ENCODE assay signal across 1 cellular context in genomic region chr14:52380294-52380693, GRCh38.
A peak's percentile ranks its signal among the peaks of the same experiment; 100 is the strongest.
TF ChIP-seq lines count a peak whose summit lies in the region.

No MANE protein-coding gene starts in this region.

TF ChIP-seq in GM12878, 131 proteins besides CTCF, POLR2A, EP300 and RAD21 (continued from another document and continues in another):
- TF ChIP-seq, protein P1, sequence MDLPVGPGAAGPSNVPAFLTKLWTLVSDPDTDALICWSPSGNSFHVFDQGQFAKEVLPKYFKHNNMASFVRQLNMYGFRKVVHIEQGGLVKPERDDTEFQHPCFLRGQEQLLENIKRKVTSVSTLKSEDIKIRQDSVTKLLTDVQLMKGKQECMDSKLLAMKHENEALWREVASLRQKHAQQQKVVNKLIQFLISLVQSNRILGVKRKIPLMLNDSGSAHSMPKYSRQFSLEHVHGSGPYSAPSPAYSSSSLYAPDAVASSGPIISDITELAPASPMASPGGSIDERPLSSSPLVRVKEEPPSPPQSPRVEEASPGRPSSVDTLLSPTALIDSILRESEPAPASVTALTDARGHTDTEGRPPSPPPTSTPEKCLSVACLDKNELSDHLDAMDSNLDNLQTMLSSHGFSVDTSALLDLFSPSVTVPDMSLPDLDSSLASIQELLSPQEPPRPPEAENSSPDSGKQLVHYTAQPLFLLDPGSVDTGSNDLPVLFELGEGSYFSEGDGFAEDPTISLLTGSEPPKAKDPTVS (IDR thresholded peaks at IDR 0.05; ENCODE audit: low read depth, low read length) = no peak
- TF ChIP-seq, protein P2, sequence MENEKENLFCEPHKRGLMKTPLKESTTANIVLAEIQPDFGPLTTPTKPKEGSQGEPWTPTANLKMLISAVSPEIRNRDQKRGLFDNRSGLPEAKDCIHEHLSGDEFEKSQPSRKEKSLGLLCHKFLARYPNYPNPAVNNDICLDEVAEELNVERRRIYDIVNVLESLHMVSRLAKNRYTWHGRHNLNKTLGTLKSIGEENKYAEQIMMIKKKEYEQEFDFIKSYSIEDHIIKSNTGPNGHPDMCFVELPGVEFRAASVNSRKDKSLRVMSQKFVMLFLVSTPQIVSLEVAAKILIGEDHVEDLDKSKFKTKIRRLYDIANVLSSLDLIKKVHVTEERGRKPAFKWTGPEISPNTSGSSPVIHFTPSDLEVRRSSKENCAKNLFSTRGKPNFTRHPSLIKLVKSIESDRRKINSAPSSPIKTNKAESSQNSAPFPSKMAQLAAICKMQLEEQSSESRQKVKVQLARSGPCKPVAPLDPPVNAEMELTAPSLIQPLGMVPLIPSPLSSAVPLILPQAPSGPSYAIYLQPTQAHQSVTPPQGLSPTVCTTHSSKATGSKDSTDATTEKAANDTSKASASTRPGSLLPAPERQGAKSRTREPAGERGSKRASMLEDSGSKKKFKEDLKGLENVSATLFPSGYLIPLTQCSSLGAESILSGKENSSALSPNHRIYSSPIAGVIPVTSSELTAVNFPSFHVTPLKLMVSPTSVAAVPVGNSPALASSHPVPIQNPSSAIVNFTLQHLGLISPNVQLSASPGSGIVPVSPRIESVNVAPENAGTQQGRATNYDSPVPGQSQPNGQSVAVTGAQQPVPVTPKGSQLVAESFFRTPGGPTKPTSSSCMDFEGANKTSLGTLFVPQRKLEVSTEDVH (IDR thresholded peaks at IDR 0.05; ENCODE audit: low read depth, partially characterized antibody) = no peak
- TF ChIP-seq JUNB (IDR thresholded peaks at IDR 0.05) (peak; percentile 55), NBN (IDR thresholded peaks at IDR 0.05) (no peak), LARP7 (IDR thresholded peaks at IDR 0.05) (no peak), REST (IDR thresholded peaks at IDR 0.05; ENCODE audit: low read depth, low read length) (no peak), KDM1A (IDR thresholded peaks at IDR 0.05; ENCODE audit: borderline replicate concordance) (no peak), MTA2 (IDR thresholded peaks at IDR 0.05; ENCODE audit: low read depth) (0 out of 2 replicates have a peak, but pooled peaks have one; percentile 29), PAX5 (IDR thresholded peaks at IDR 0.05; ENCODE audit: borderline replicate concordance, low read depth, low read length) (0 out of 2 replicates have a peak, but pooled peaks have one; percentile 43), TCF3 (IDR thresholded peaks at IDR 0.05; ENCODE audit: borderline replicate concordance, insufficient read depth, low read depth, low read length) (no peak), HDAC6 (IDR thresholded peaks at IDR 0.05; ENCODE audit: unreplicated experiment) (no peak), POU2F2 (IDR thresholded peaks at IDR 0.05; ENCODE audit: borderline replicate concordance, low read depth, low read length) (no peak), PAX8 (IDR thresholded peaks at IDR 0.05) (no peak), FOXK2 (IDR thresholded peaks at IDR 0.05) (no peak), NRF1 (conservative IDR thresholded peaks at IDR 0.05; ENCODE audit: low read depth, low read length) (no peak), BHLHE40 (IDR thresholded peaks at IDR 0.05; ENCODE audit: borderline replicate concordance in 1 of 2, low read depth in 2 of 2, low read length in 1 of 2) (no peak), FOXM1 (IDR thresholded peaks at IDR 0.05; ENCODE audit: low read depth, low read length) (no peak), NFIC (IDR thresholded peaks at IDR 0.05; ENCODE audit: low read depth, low read length) (no peak), KLF5 (IDR thresholded peaks at IDR 0.05; ENCODE audit: partially characterized antibody) (no peak), MXI1 (IDR thresholded peaks at IDR 0.05; ENCODE audit: low read depth, low read length) (no peak), RAD51 (IDR thresholded peaks at IDR 0.05) (no peak), ZNF622 (IDR thresholded peaks at IDR 0.05) (no peak), CUX1 (IDR thresholded peaks at IDR 0.05; ENCODE audit: insufficient replicate concordance, low read depth, low read length) (no peak), NR2C2 (IDR thresholded peaks at IDR 0.05; ENCODE audit: borderline replicate concordance, control insufficient read depth, insufficient read length, low read depth) (no peak), USF2 (IDR thresholded peaks at IDR 0.05; ENCODE audit: borderline replicate concordance, low read depth, low read length) (no peak), NR2F1 (conservative IDR thresholded peaks at IDR 0.05) (peak; percentile 59; the same call in 1 of the 2 replicates), BACH1 (IDR thresholded peaks at IDR 0.05; ENCODE audit: borderline replicate concordance) (no peak), ZNF274 (IDR thresholded peaks at IDR 0.05; ENCODE audit: insufficient read depth, insufficient read length) (no peak), RCOR1 (conservative IDR thresholded peaks at IDR 0.05; ENCODE audit: low read depth, low read length) (no peak), GABPA (IDR thresholded peaks at IDR 0.05; ENCODE audit: low read depth) (no peak), ELK1 (IDR thresholded peaks at IDR 0.05; ENCODE audit: low read depth, low read length) (no peak), PBX3 (IDR thresholded peaks at IDR 0.05; ENCODE audit: insufficient replicate concordance, low read depth, low read length) (no peak), HDGF (IDR thresholded peaks at IDR 0.05) (no peak), ZBED1 (IDR thresholded peaks at IDR 0.05; ENCODE audit: borderline replicate concordance) (no peak), RUNX3 (IDR thresholded peaks at IDR 0.05; ENCODE audit: low read length) (peak; percentile 81), YY1 (IDR thresholded peaks at IDR 0.05; ENCODE audit: low read depth, low read length) (no peak)
- TF ChIP-seq, protein P3, sequence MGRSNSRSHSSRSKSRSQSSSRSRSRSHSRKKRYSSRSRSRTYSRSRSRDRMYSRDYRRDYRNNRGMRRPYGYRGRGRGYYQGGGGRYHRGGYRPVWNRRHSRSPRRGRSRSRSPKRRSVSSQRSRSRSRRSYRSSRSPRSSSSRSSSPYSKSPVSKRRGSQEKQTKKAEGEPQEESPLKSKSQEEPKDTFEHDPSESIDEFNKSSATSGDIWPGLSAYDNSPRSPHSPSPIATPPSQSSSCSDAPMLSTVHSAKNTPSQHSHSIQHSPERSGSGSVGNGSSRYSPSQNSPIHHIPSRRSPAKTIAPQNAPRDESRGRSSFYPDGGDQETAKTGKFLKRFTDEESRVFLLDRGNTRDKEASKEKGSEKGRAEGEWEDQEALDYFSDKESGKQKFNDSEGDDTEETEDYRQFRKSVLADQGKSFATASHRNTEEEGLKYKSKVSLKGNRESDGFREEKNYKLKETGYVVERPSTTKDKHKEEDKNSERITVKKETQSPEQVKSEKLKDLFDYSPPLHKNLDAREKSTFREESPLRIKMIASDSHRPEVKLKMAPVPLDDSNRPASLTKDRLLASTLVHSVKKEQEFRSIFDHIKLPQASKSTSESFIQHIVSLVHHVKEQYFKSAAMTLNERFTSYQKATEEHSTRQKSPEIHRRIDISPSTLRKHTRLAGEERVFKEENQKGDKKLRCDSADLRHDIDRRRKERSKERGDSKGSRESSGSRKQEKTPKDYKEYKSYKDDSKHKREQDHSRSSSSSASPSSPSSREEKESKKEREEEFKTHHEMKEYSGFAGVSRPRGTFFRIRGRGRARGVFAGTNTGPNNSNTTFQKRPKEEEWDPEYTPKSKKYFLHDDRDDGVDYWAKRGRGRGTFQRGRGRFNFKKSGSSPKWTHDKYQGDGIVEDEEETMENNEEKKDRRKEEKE (IDR thresholded peaks at IDR 0.05) = no peak
- TF ChIP-seq, protein P4, sequence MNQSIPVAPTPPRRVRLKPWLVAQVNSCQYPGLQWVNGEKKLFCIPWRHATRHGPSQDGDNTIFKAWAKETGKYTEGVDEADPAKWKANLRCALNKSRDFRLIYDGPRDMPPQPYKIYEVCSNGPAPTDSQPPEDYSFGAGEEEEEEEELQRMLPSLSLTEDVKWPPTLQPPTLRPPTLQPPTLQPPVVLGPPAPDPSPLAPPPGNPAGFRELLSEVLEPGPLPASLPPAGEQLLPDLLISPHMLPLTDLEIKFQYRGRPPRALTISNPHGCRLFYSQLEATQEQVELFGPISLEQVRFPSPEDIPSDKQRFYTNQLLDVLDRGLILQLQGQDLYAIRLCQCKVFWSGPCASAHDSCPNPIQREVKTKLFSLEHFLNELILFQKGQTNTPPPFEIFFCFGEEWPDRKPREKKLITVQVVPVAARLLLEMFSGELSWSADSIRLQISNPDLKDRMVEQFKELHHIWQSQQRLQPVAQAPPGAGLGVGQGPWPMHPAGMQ (IDR thresholded peaks at IDR 0.05; ENCODE audit: borderline replicate concordance) = no peak
- TF ChIP-seq, protein P5, sequence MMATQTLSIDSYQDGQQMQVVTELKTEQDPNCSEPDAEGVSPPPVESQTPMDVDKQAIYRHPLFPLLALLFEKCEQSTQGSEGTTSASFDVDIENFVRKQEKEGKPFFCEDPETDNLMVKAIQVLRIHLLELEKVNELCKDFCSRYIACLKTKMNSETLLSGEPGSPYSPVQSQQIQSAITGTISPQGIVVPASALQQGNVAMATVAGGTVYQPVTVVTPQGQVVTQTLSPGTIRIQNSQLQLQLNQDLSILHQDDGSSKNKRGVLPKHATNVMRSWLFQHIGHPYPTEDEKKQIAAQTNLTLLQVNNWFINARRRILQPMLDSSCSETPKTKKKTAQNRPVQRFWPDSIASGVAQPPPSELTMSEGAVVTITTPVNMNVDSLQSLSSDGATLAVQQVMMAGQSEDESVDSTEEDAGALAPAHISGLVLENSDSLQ (IDR thresholded peaks at IDR 0.05) = no peak
